21 cellular contexts compared by ENCODE assay signal in genomic region chr18:53603281-53603680, GRCh38.
"Had no signal": no experiment of that assay in that cellular context is flagged by ENCODE, and none has a peak within 500 bp of the region (broad histone marks: within the 10 kb centered on the region; RNA-seq: fewer than 3 reads in every experiment).

No MANE protein-coding gene starts in this region.

- H3K36me3 ChIP-seq: left lung, neural progenitor cell, uterus had no signal

- H3K27ac Mint-ChIP-seq: activated CD4-positive, alpha-beta memory T cell treated with anti-CD3 and anti-CD28 coated beads, Interleukin-2, amount 10 ng/mL, durations not matched to agents 7 days and 5 days; activated CD8-positive, alpha-beta memory T cell treated with anti-CD3 and anti-CD28 coated beads, Interleukin-2, amount 10 ng/mL, durations not matched to agents 7 days and 5 days; activated naive CD4-positive, alpha-beta T cell treated with anti-CD3 and anti-CD28 coated beads, Interleukin-2, amount 10 ng/mL, durations not matched to agents 7 days and 5 days; endodermal cell; immature natural killer cell; naive thymus-derived CD8-positive, alpha-beta T cell; neural progenitor cell; progenitor cell of endocrine pancreas; stimulated activated naive B cell treated with anti-CD40 and anti-IgM and Interleukin-4, amounts not matched to agents 10 μg/mL and 1 μg/mL and 100 μg/mL, for 72 hours had no signal

- H3K4me1 Mint-ChIP-seq: activated CD4-positive, alpha-beta memory T cell treated with anti-CD3 and anti-CD28 coated beads, Interleukin-2, amount 10 ng/mL, durations not matched to agents 7 days and 5 days; activated CD8-positive, alpha-beta memory T cell treated with anti-CD3 and anti-CD28 coated beads, Interleukin-2, amount 10 ng/mL, durations not matched to agents 7 days and 5 days; activated naive CD4-positive, alpha-beta T cell treated with anti-CD3 and anti-CD28 coated beads, Interleukin-2, amount 10 ng/mL, durations not matched to agents 7 days and 5 days; endodermal cell; immature natural killer cell; naive thymus-derived CD8-positive, alpha-beta T cell; neural progenitor cell; stimulated activated naive B cell treated with anti-CD40 and anti-IgM and Interleukin-4, amounts not matched to agents 10 μg/mL and 1 μg/mL and 100 μg/mL, for 72 hours had no signal

- H3K27me3 Mint-ChIP-seq: activated CD4-positive, alpha-beta memory T cell treated with anti-CD3 and anti-CD28 coated beads, Interleukin-2, amount 10 ng/mL, durations not matched to agents 7 days and 5 days; activated CD8-positive, alpha-beta memory T cell treated with anti-CD3 and anti-CD28 coated beads, Interleukin-2, amount 10 ng/mL, durations not matched to agents 7 days and 5 days; activated naive CD4-positive, alpha-beta T cell treated with anti-CD3 and anti-CD28 coated beads, Interleukin-2, amount 10 ng/mL, durations not matched to agents 7 days and 5 days; naive thymus-derived CD8-positive, alpha-beta T cell; progenitor cell of endocrine pancreas; stimulated activated naive B cell treated with anti-CD40 and anti-IgM and Interleukin-4, amounts not matched to agents 10 μg/mL and 1 μg/mL and 100 μg/mL, for 72 hours had no signal

- DNase-seq: activated CD4-positive, alpha-beta memory T cell treated with anti-CD3 and anti-CD28 coated beads, Interleukin-2, amount 10 ng/mL, durations not matched to agents 7 days and 5 days; activated CD4-positive, alpha-beta T cell treated with anti-CD3 and anti-CD28 coated beads for 48 hours; activated CD8-positive, alpha-beta memory T cell treated with anti-CD3 and anti-CD28 coated beads, Interleukin-2, amount 10 ng/mL, durations not matched to agents 7 days and 5 days; activated effector memory CD4-positive, alpha-beta T cell treated with anti-CD3 and anti-CD28 coated beads, Interleukin-2, amount 50 U/mL, for 16 hours; activated naive CD4-positive, alpha-beta T cell treated with anti-CD3 and anti-CD28 coated beads, Interleukin-2, amount 10 ng/mL, durations not matched to agents 7 days and 5 days; activated T-cell treated with anti-CD3 and anti-CD28 coated beads for 4 hours; cortex of kidney; endodermal cell; immature natural killer cell; kidney glomerular epithelial cell; left lung; naive thymus-derived CD8-positive, alpha-beta T cell; stimulated activated CD4-positive, alpha-beta T cell treated with anti-CD3 and anti-CD28 coated beads, Interleukin-2, amount 100 ng/mL, for 48 hours; stimulated activated CD8-positive, alpha-beta memory T cell treated with anti-CD3 and anti-CD28 coated beads, Interleukin-4, amount 100 ng/mL, for 48 hours; stimulated activated naive B cell treated with anti-CD40 and anti-IgM and Interleukin-4, amounts not matched to agents 10 μg/mL and 1 μg/mL and 100 μg/mL, for 72 hours; testis; trophoblast cell; uterus had no signal

- H3K9me3 ChIP-seq: left lung, testis, uterus had no signal

- H3K9me3 Mint-ChIP-seq: activated CD4-positive, alpha-beta memory T cell treated with anti-CD3 and anti-CD28 coated beads, Interleukin-2, amount 10 ng/mL, durations not matched to agents 7 days and 5 days; endodermal cell; neural progenitor cell had no signal

- H3K4me1 ChIP-seq: left lung, testis, uterus had no signal

- H3K36me3 Mint-ChIP-seq: activated CD8-positive, alpha-beta memory T cell treated with anti-CD3 and anti-CD28 coated beads, Interleukin-2, amount 10 ng/mL, durations not matched to agents 7 days and 5 days; activated naive CD4-positive, alpha-beta T cell treated with anti-CD3 and anti-CD28 coated beads, Interleukin-2, amount 10 ng/mL, durations not matched to agents 7 days and 5 days; immature natural killer cell; naive thymus-derived CD8-positive, alpha-beta T cell; neural progenitor cell; stimulated activated naive B cell treated with anti-CD40 and anti-IgM and Interleukin-4, amounts not matched to agents 10 μg/mL and 1 μg/mL and 100 μg/mL, for 72 hours had no signal

- H3K4me3 ChIP-seq: left lung, lung, neural progenitor cell, testis, uterus had no signal

- H3K27me3 ChIP-seq: left lung, neural progenitor cell, testis, uterus had no signal

- ATAC-seq: activated CD8-positive, alpha-beta memory T cell treated with anti-CD3 and anti-CD28 coated beads, Interleukin-2, amount 10 ng/mL, durations not matched to agents 7 days and 5 days; left lung; naive thymus-derived CD8-positive, alpha-beta T cell; stimulated activated naive B cell treated with anti-CD40 and anti-IgM and Interleukin-4, amounts not matched to agents 10 μg/mL and 1 μg/mL and 100 μg/mL, for 72 hours had no signal

- H3K4me3 Mint-ChIP-seq: activated CD4-positive, alpha-beta memory T cell treated with anti-CD3 and anti-CD28 coated beads, Interleukin-2, amount 10 ng/mL, durations not matched to agents 7 days and 5 days; activated CD8-positive, alpha-beta memory T cell treated with anti-CD3 and anti-CD28 coated beads, Interleukin-2, amount 10 ng/mL, durations not matched to agents 7 days and 5 days; activated naive CD4-positive, alpha-beta T cell treated with anti-CD3 and anti-CD28 coated beads, Interleukin-2, amount 10 ng/mL, durations not matched to agents 7 days and 5 days; endodermal cell; immature natural killer cell; neural progenitor cell; stimulated activated naive B cell treated with anti-CD40 and anti-IgM and Interleukin-4, amounts not matched to agents 10 μg/mL and 1 μg/mL and 100 μg/mL, for 72 hours had no signal

- H3K27ac ChIP-seq: left lung, neural progenitor cell, testis, uterus had no signal
